In the genomic region with DNA sequence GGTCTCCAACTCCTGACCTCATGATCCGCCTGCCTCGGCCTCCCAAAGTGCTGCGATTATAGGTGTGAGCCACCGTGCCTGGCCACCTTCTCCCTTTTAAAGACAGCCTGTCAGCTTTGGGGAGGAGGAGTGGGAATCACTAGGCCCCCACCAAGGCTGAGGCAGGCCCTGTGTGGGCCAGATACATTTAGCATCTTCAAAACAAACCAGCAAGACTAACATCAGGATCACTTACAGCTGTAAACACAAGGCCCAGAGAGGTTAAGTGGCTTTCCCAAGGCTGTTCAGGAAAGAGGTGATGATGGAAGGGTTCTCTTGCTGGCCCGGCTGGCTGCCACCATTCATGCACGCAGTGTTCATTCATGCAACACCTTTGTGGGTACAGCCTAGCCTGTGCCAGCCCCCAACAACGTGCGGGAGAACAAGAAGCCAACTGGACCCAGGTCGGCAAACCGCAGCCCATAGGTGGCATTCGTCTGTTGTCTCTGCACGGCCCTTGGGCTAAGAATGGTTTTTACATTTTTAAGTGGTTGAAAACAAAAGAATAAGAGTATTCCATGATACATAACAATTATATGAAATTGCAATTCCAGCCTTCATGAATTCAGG, we compare ENCODE assay signal across 10 cellular contexts. TPM values are rescaled to one million over a fixed set of nuclear protein-coding genes. Genes with fewer than 3 reads are reported as not detected.
DNase-seq lines count a peak whose midpoint lies in the region; ATAC-seq and TF ChIP-seq lines count a peak whose summit lies in the region.
"Had no signal": no experiment of that assay in that cellular context is flagged by ENCODE, and none has a peak within 500 bp of the region (broad histone marks: within the 10 kb centered on the region; RNA-seq: fewer than 3 reads in every experiment).

No MANE protein-coding gene starts in this region.

- intact Hi-C loops in breast epithelium (cut with DNase I; ENCODE audit: low total_unique reads), result no loop called here
- intact Hi-C loops in mammary epithelial cell (cut with micrococcal nuclease), result no loop called here
- intact Hi-C loops in lower lobe of right lung (cut with DNase I), result no loop called here
- intact Hi-C loops in transverse colon (cut with DNase I; ENCODE audit: low total_unique reads), result no loop called here

- H3K36me3 ChIP-seq in breast epithelium, result no peaks in the 10 kb centered on the region
- no peaks in the 10 kb centered on the region for H3K36me3 ChIP-seq in mammary epithelial cell (ENCODE audit: insufficient read depth, low read length)
- H3K36me3 ChIP-seq in lower lobe of right lung, result no peaks in the 10 kb centered on the region
- no peaks in the 10 kb centered on the region for H3K36me3 ChIP-seq in transverse colon

- H3K4me3 ChIP-seq in breast epithelium (no peak overlapping the region), mammary epithelial cell (replicated peaks in 1 of 3; ENCODE audit: insufficient read depth in 1 of 3, low read depth in 2 of 3, low read length in 3 of 3) (no peak overlapping the region), lower lobe of right lung (no peak overlapping the region), transverse colon (no peak overlapping the region)

- H3K4me2 ChIP-seq in mammary epithelial cell (ENCODE audit: insufficient read depth, low read depth, low read length), result no peak overlapping the region

- DNase-seq in breast epithelium (ENCODE audit: low spot score in 2 of 2) (no peak), mammary epithelial cell (no peak), WTC11 (ENCODE audit: low spot score) (no peak), lower lobe of right lung (no peak), transverse colon (no peak), NCI-H82 treated with DMSO at 0.1 percent for 48 hours (lab: John Stamatoyannopoulos, UW; ENCODE audit: unreplicated experiment) (no peak), amygdala (lab: John Stamatoyannopoulos, UW) (no peak), NCI-H2081 treated with DMSO at 0.1 percent for 48 hours (lab: John Stamatoyannopoulos, UW) (no peak)
- DNase-seq: HCEC 1CT, NCI-H2227 treated with DMSO at 0.1 percent for 48 hours had no signal

- H3K9me3 Mint-ChIP-seq in WTC11, result no peaks in the 10 kb centered on the region

- TF ChIP-seq EP300 in transverse colon (IDR thresholded peaks at IDR 0.05; ENCODE audit: low read depth), result no peak

- ATAC-seq in WTC11 (no peak), lower lobe of right lung (no peak)

- H3K4me3 Mint-ChIP-seq in WTC11, result no peak overlapping the region

- H2AFZ ChIP-seq in mammary epithelial cell (ENCODE audit: low read depth, low read length), result no peak overlapping the region

- no peaks in the 10 kb centered on the region for H4K20me1 ChIP-seq in mammary epithelial cell (ENCODE audit: insufficient read depth, low read length)

- POLR2A ChIA-PET in WTC11 (lab: Charles Lee), result no interaction called here

- H3K9me3 ChIP-seq in breast epithelium, result no peaks in the 10 kb centered on the region
- H3K9me3 ChIP-seq in mammary epithelial cell (replicated peaks; ENCODE audit: insufficient read depth, low read length), result no peaks in the 10 kb centered on the region
- no peaks in the 10 kb centered on the region for H3K9me3 ChIP-seq in lower lobe of right lung
- H3K9me3 ChIP-seq in transverse colon, result no peaks in the 10 kb centered on the region

- H3K4me1 Mint-ChIP-seq in WTC11, result peaks cover 31% of the 10 kb centered on the region

- H3K79me2 ChIP-seq in mammary epithelial cell (ENCODE audit: insufficient read depth, low read length), result no peaks in the 10 kb centered on the region

- WGBS in mammary epithelial cell (ENCODE audit: low coverage, missing lambda C conversion rate), result 97% methylated on average over 11 of the region's 12 CpGs
- WGBS in transverse colon (ENCODE audit: low coverage in 1 of 2), 2 donors, result 84 to 100% methylated on average over 1 to 12 of the region's 12 CpGs

- H3K36me3 Mint-ChIP-seq in WTC11, result peaks cover 4% of the 10 kb centered on the region

- no peak for TF ChIP-seq CTCF in breast epithelium (IDR thresholded peaks at IDR 0.05)
- TF ChIP-seq CTCF in mammary epithelial cell (conservative IDR thresholded peaks at IDR 0.05 in 1 of 2, IDR thresholded peaks at IDR 0.05 in 1 of 2; ENCODE audit: extremely low read depth in 1 of 2, insufficient read depth in 1 of 2, low read depth in 1 of 2, low read length in 2 of 2), result no peak
- TF ChIP-seq CTCF in WTC11 (IDR thresholded peaks at IDR 0.05), result no peak
- no peak for TF ChIP-seq CTCF in lower lobe of right lung (IDR thresholded peaks at IDR 0.05)
- no peak for TF ChIP-seq CTCF in transverse colon (IDR thresholded peaks at IDR 0.05)

- in situ Hi-C loops in mammary epithelial cell (cut with MboI; ENCODE audit: low sequenced_read_pairs in 2 of 2) (no loop called here), transverse colon (cut with MboI; ENCODE audit: low pct_ligation_motif_present in 1 of 4, low pct_unique_long_range_greater_than_20kb in 1 of 4, low sequenced_read_pairs in 3 of 4) (no loop called here)

- H3K4me1 ChIP-seq in breast epithelium, result peaks cover 0 to 6% of the 10 kb centered on the region in 2 donors
- H3K4me1 ChIP-seq in mammary epithelial cell (ENCODE audit: insufficient read depth, low read length), result peaks cover 29% of the 10 kb centered on the region
- peaks cover 27% of the 10 kb centered on the region for H3K4me1 ChIP-seq in lower lobe of right lung
- peaks cover 8 to 45% (median 24%) of the 10 kb centered on the region in 4 donors for H3K4me1 ChIP-seq in transverse colon

- CTCF ChIA-PET in mammary epithelial cell (lab: Charles Lee; ENCODE audit: low non-redundant PET), result interaction anchor here (0.6 kb wide), 1 partner anchor 120 kb away, joined by 7 read pairs; no protein-coding TSS in a partner anchor
- CTCF ChIA-PET in WTC11 (lab: Charles Lee), result interaction anchor here (1.0 to 1.8 kb wide), 2 partner anchors 22 to 72 kb away, joined by 3 to 15 read pairs; no protein-coding TSS in a partner anchor

- dilution Hi-C loops in mammary epithelial cell (cut with HindIII; ENCODE audit: low sequenced_read_pairs), result no loop called here

- H3K27me3 ChIP-seq in breast epithelium (no peaks in the 10 kb centered on the region), mammary epithelial cell (ENCODE audit: insufficient read depth, low read length) (no peaks in the 10 kb centered on the region), lower lobe of right lung (ENCODE audit: low read depth) (no peaks in the 10 kb centered on the region), transverse colon (no peaks in the 10 kb centered on the region)

- H3K27me3 Mint-ChIP-seq in WTC11 (ENCODE audit: low read depth), result no peaks in the 10 kb centered on the region

- no peak overlapping the region for H3K9ac ChIP-seq in mammary epithelial cell (ENCODE audit: insufficient read depth, low read length)

- TF ChIP-seq POLR2A in breast epithelium (IDR thresholded peaks at IDR 0.05) (no peak), transverse colon (IDR thresholded peaks at IDR 0.05) (no peak)

- 0 out of 2 replicates have a peak overlapping the region, but pooled peaks have one; percentile 43 for H3K27ac Mint-ChIP-seq in WTC11

- H3K27ac ChIP-seq in breast epithelium (peak overlapping the region; percentile 68 to 87), mammary epithelial cell (ENCODE audit: insufficient read depth, low read depth, low read length) (no peak overlapping the region), lower lobe of right lung (peak overlapping the region; percentile 61), transverse colon (peak overlapping the region; percentile 59 to 78 (median 70))

- BruUV-seq in mammary epithelial cell (replicated peaks; lab: Mats Ljungman, UMichigan), result no TSS peak

TF ChIP-seq in WTC11, 78 proteins besides CTCF, POLR2A, EP300 and RAD21:
- no peak for TF ChIP-seq NR3C1 (CRISPR knock-in tag; conservative IDR thresholded peaks at IDR 0.05; ENCODE audit: low read depth)
- no peak for TF ChIP-seq ETV6 (CRISPR knock-in tag; IDR thresholded peaks at IDR 0.05)
- TF ChIP-seq NR1H2 (CRISPR knock-in tag; IDR thresholded peaks at IDR 0.05), result no peak
- no peak for TF ChIP-seq ZBTB43 (CRISPR knock-in tag; IDR thresholded peaks at IDR 0.05)

RNA-seq across cellular contexts. Expression of gene IER2, which starts 23.0 kb away (rescaled TPM):
- total RNA-seq in breast epithelium (100 to 1,000 TPM in 1 of 3 donors, 10 to 100 TPM in 2; 20.6 to 146 (median 79.6) TPM), mammary epithelial cell (100 to 1,000 TPM in 1 of 2 donors, 10 to 100 TPM in 1; 16.2 to 108 TPM), WTC11 (2021) (138 to 154 TPM (median 150 TPM) in 3 replicates), lower lobe of right lung (80.2 TPM), transverse colon (100 to 1,000 TPM; 184 to 503 (median 244) TPM)
- 42.1 TPM for polyA plus RNA-seq in mammary epithelial cell
- polyA minus RNA-seq in mammary epithelial cell, result 25.5 TPM

RNA-seq across cellular contexts. Expression of gene STX10, which starts 23.1 kb away (rescaled TPM):
- total RNA-seq in breast epithelium (10 to 100 TPM; 74.6 to 78.3 (median 75.2) TPM), mammary epithelial cell (10 to 100 TPM; 33.7 to 48.0 TPM), WTC11 (2021) (53.7 to 56.9 TPM (median 54.6 TPM) in 3 replicates), lower lobe of right lung (82.7 TPM), transverse colon (100 to 1,000 TPM in 1 of 4 donors, 10 to 100 TPM in 3; 69.7 to 164 (median 84.2) TPM)
- 67.4 TPM for polyA plus RNA-seq in mammary epithelial cell
- 102 TPM for polyA minus RNA-seq in mammary epithelial cell

RNA-seq across cellular contexts. Expression of gene NACC1, which starts 55.2 kb away (rescaled TPM):
- total RNA-seq in breast epithelium, result 10 to 100 TPM in 2 of 3 donors, 1 to 10 TPM in 1; 8.5 to 20.5 (median 19.7) TPM
- total RNA-seq in mammary epithelial cell, result 100 to 1,000 TPM in 1 of 2 donors, 10 to 100 TPM in 1; 76.2 to 106 TPM
- 90.9 TPM for polyA plus RNA-seq in mammary epithelial cell
- polyA minus RNA-seq in mammary epithelial cell, result 45.9 TPM
- 212 to 237 TPM (median 213 TPM) in 3 replicates for total RNA-seq in WTC11 (2021)
- total RNA-seq in lower lobe of right lung, result 35.2 TPM
- 10 to 100 TPM; 31.6 to 54.2 (median 36.5) TPM for total RNA-seq in transverse colon

RNA-seq across cellular contexts. Expression of gene TRMT1, which starts 56.7 kb away (rescaled TPM):
- total RNA-seq in breast epithelium, result 10 to 100 TPM; 29.7 to 37.4 (median 31.7) TPM
- 10 to 100 TPM; 28.7 to 56.2 TPM for total RNA-seq in mammary epithelial cell
- 39.3 TPM for polyA plus RNA-seq in mammary epithelial cell
- 66.7 TPM for polyA minus RNA-seq in mammary epithelial cell
- total RNA-seq in WTC11 (2021), result 84.0 to 106 TPM (median 86.0 TPM) in 3 replicates
- total RNA-seq in lower lobe of right lung, result 29.3 TPM
- total RNA-seq in transverse colon, result 100 to 1,000 TPM in 1 of 4 donors, 10 to 100 TPM in 3; 26.6 to 199 (median 60.7) TPM
